20 cellular contexts compared by ENCODE assay signal in the genomic region with DNA sequence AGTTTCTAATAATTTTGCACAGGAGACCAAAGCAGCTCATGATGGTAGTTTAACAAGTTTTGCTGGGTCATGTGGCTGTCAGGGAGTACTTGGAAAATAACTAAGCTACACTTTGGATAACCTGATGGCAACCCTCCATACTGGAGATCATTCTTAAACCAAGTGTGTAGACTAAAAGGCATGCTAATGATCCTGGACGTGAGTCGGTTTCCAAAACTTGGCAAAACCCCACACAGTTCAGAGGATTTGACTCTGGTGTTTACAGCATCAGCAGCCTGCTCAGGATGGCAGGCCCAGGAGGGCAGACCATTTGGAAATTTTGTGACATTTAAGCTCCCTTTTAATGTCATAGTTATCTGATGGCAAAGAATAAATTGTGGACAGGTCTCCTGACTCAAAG.
A peak's percentile ranks its signal among the peaks of the same experiment; 100 is the strongest.
DNase-seq lines count a peak whose midpoint lies in the region; ATAC-seq and TF ChIP-seq lines count a peak whose summit lies in the region.
"Had no signal": no experiment of that assay in that cellular context is flagged by ENCODE, and none has a peak within 500 bp of the region (broad histone marks: within the 10 kb centered on the region; RNA-seq: fewer than 3 reads in every experiment).

No MANE protein-coding gene starts in this region.

- H3K9ac ChIP-seq in IMR-90 (ENCODE audit: low read depth, low read length) (no peak overlapping the region), mesendoderm (ENCODE audit: low read length) (no peak overlapping the region)
- H3K9ac ChIP-seq: BLaER1 had no signal

- H3K4me3 ChIP-seq in IMR-90 (ENCODE audit: insufficient read depth, low read depth, low read length) (no peak overlapping the region), mesendoderm (ENCODE audit: low read length) (no peak overlapping the region), tibial artery (no peak overlapping the region)
- H3K4me3 ChIP-seq: BLaER1, GM23338 had no signal

- H3K14ac ChIP-seq in IMR-90 (replicated peaks; ENCODE audit: low read depth, low read length) = 0 out of 2 replicates have a peak overlapping the region, but pooled peaks have one; percentile 3

- H3K4me1 ChIP-seq in IMR-90 (ENCODE audit: control insufficient read depth, insufficient read depth, low read length) (peaks cover 10% of the 10 kb centered on the region), mesendoderm (ENCODE audit: control insufficient read depth, low read depth, low read length) (peaks cover 2% of the 10 kb centered on the region), tibial artery (peaks cover 0 to 15% (median 0%) of the 10 kb centered on the region in 4 donors)
- H3K4me1 ChIP-seq: BLaER1 had no signal

- peak overlapping the region; percentile 9; the same call in 1 of the 2 replicates for H2BK120ac ChIP-seq in IMR-90 (ENCODE audit: low read depth, low read length)
- H2BK120ac ChIP-seq in mesendoderm (ENCODE audit: low read depth, low read length) = no peak overlapping the region

- H3K9me3 ChIP-seq in IMR-90 (ENCODE audit: control insufficient read depth, insufficient read depth, low read length) (no peaks in the 10 kb centered on the region), tibial artery (no peaks in the 10 kb centered on the region)
- H3K9me3 ChIP-seq: BLaER1 had no signal

- H3K56ac ChIP-seq in IMR-90 (ENCODE audit: extremely low read depth, insufficient read depth, low read length) (no peak overlapping the region), mesendoderm (ENCODE audit: low read length) (no peak overlapping the region)

- no peak for TF ChIP-seq RAD21 in IMR-90 (IDR thresholded peaks at IDR 0.05; ENCODE audit: low read length)

- peaks cover 9% of the 10 kb centered on the region for H3K9me1 ChIP-seq in IMR-90 (ENCODE audit: insufficient read depth, low read length)

- H3K79me2 ChIP-seq in mesendoderm (ENCODE audit: control insufficient read depth, insufficient read depth, low read length) = no peaks in the 10 kb centered on the region

- no peak overlapping the region for H2AK9ac ChIP-seq in IMR-90 (replicated peaks; ENCODE audit: low read depth, low read length, poor library complexity)

- H4K20me1 ChIP-seq in IMR-90 (ENCODE audit: insufficient read depth, low read length) = no peaks in the 10 kb centered on the region
- H4K20me1 ChIP-seq: BLaER1 had no signal

- H4K5ac ChIP-seq in IMR-90 (ENCODE audit: low read depth, low read length) (no peak overlapping the region), mesendoderm (ENCODE audit: low read length) (no peak overlapping the region)

- DNase-seq in EH (ENCODE audit: low read depth) (peak; percentile 11), IMR-90 (peak; percentile 35), astrocyte of the hippocampus (ENCODE audit: low read depth, low spot score) (peak; percentile 49), mesendoderm (no peak), tibial artery (no peak)
- DNase-seq: ACHN; Calu3; CD8-positive, alpha-beta T cell; DMS79 treated with DMSO at 0.1 percent for 48 hours; EL; H7; HFFc6; Kasumi-1; KG1 had no signal

- in situ Hi-C loops in IMR-90 (cut with MboI; ENCODE audit: low sequenced_read_pairs) = no loop called here

- H3K4ac ChIP-seq in IMR-90 (ENCODE audit: low read depth, low read length) = no peak overlapping the region
- no peak overlapping the region for H3K4ac ChIP-seq in mesendoderm (ENCODE audit: low read depth, low read length)

- dilution Hi-C loops in IMR-90 (cut with HindIII; ENCODE audit: low sequenced_read_pairs, unreplicated experiment) = no loop called here

- WGBS in IMR-90 (ENCODE audit: extremely low coverage in 2 of 2, insufficient read length in 1 of 2), 2 experiments = no CpG with 5 or more reads among the region's 2 CpGs
- no CpG with 5 or more reads among the region's 2 CpGs for WGBS in mesendoderm (ENCODE audit: extremely low coverage, insufficient coverage, low lambda C conversion rate)

- no peak overlapping the region for H2AFZ ChIP-seq in IMR-90 (replicated peaks; ENCODE audit: low read length, poor library complexity)
- H2AFZ ChIP-seq: GM23338 had no signal

- H2BK20ac ChIP-seq in IMR-90 (ENCODE audit: low read depth, low read length) = peak overlapping the region; percentile 40; the same call in 1 of the 2 replicates

- no peak overlapping the region for H4K8ac ChIP-seq in IMR-90 (ENCODE audit: low read depth in 2 of 2, low read length in 2 of 2)
- H4K8ac ChIP-seq in mesendoderm (ENCODE audit: low read depth, low read length) = no peak overlapping the region

- H3K18ac ChIP-seq in IMR-90 (ENCODE audit: low read depth, low read length) (no peak overlapping the region), mesendoderm (ENCODE audit: low read length) (peak overlapping the region; percentile 41)

- TF ChIP-seq CTCF in IMR-90 (conservative IDR thresholded peaks at IDR 0.05; ENCODE audit: low read depth, low read length) = no peak
- TF ChIP-seq CTCF in tibial artery (IDR thresholded peaks at IDR 0.05) = no peak

- ATAC-seq in IMR-90 (ENCODE audit: low read depth) (no peak), GM21717 (IDR thresholded peaks at IDR 0.05; ENCODE audit: unreplicated experiment) (no peak), HG02588 (IDR thresholded peaks at IDR 0.05; ENCODE audit: unreplicated experiment) (no peak)
- ATAC-seq: CD8-positive, alpha-beta T cell; GM23338; HCT116; HepG2 had no signal

- H3K23ac ChIP-seq in IMR-90 (ENCODE audit: low read depth, low read length) (no peak overlapping the region), mesendoderm (ENCODE audit: low read length) (no peak overlapping the region)

- no peak overlapping the region for H2BK5ac ChIP-seq in IMR-90 (ENCODE audit: low read depth, low read length, poor library complexity, severe bottlenecking)
- H2BK5ac ChIP-seq in mesendoderm (ENCODE audit: low read length) = no peak overlapping the region

- no TSS peak for BruUV-seq in IMR-90 (replicated peaks; lab: Mats Ljungman, UMichigan)

- CTCF ChIA-PET in IMR-90 (lab: Yijun Ruan, JAX) = no interaction called here

- no peak overlapping the region for H2AK5ac ChIP-seq in IMR-90 (ENCODE audit: low read depth, low read length)
- no peak overlapping the region for H2AK5ac ChIP-seq in mesendoderm (ENCODE audit: low read length)

- H3K4me2 ChIP-seq in IMR-90 (ENCODE audit: low read depth, low read length) (no peak overlapping the region), mesendoderm (ENCODE audit: low read length) (no peak overlapping the region)
- H3K4me2 ChIP-seq: BLaER1, GM23338 had no signal

- TF ChIP-seq POLR2A in IMR-90 (IDR thresholded peaks at IDR 0.05; ENCODE audit: low read depth, low read length) = no peak

- H2BK15ac ChIP-seq in IMR-90 (ENCODE audit: low read depth, low read length) = no peak overlapping the region
- peak overlapping the region; percentile 60 for H2BK15ac ChIP-seq in mesendoderm (replicated peaks; ENCODE audit: low read depth)

- no peaks in the 10 kb centered on the region for H3K36me3 ChIP-seq in IMR-90 (ENCODE audit: control insufficient read depth, insufficient read depth, low read length)
- H3K36me3 ChIP-seq in mesendoderm (ENCODE audit: control insufficient read depth, insufficient read depth, low read length) = no peaks in the 10 kb centered on the region
- H3K36me3 ChIP-seq in tibial artery = no peaks in the 10 kb centered on the region
- H3K36me3 ChIP-seq: BLaER1 had no signal

- no peak overlapping the region; the same call in 1 of the 2 replicates for H4K91ac ChIP-seq in IMR-90 (ENCODE audit: insufficient read depth, low read depth, low read length)

- H3K27ac ChIP-seq in IMR-90 (ENCODE audit: insufficient read depth, low read length) (no peak overlapping the region), mesendoderm (ENCODE audit: low read depth, low read length) (no peak overlapping the region), tibial artery (no peak overlapping the region)
- H3K27ac ChIP-seq: BLaER1 had no signal

- H3K79me1 ChIP-seq in IMR-90 (ENCODE audit: low read depth in 1 of 2, low read length in 2 of 2) (0 out of 4 replicates have a peak, but pooled peaks cover 0 to 3% of the 10 kb centered on the region in 2 experiments), mesendoderm (ENCODE audit: low read length) (no peaks in the 10 kb centered on the region)

- no peaks in the 10 kb centered on the region for H3K27me3 ChIP-seq in IMR-90 (ENCODE audit: control insufficient read depth, insufficient read depth, low read length)
- H3K27me3 ChIP-seq in mesendoderm (ENCODE audit: insufficient read depth, low read length, poor library complexity) = no peaks in the 10 kb centered on the region
- H3K27me3 ChIP-seq in tibial artery = no peaks in the 10 kb centered on the region
- H3K27me3 ChIP-seq: BLaER1 had no signal

- POLR2A ChIA-PET in IMR-90 (lab: Charles Lee; ENCODE audit: unreplicated experiment) = no interaction called here

- intact Hi-C loops in IMR-90 (cut with micrococcal nuclease) (no loop called here), tibial artery (cut with DNase I; ENCODE audit: low total_unique reads) (no loop called here)

TF ChIP-seq in IMR-90, 13 proteins besides CTCF, POLR2A, EP300 and RAD21:
- TF ChIP-seq, protein P1, sequence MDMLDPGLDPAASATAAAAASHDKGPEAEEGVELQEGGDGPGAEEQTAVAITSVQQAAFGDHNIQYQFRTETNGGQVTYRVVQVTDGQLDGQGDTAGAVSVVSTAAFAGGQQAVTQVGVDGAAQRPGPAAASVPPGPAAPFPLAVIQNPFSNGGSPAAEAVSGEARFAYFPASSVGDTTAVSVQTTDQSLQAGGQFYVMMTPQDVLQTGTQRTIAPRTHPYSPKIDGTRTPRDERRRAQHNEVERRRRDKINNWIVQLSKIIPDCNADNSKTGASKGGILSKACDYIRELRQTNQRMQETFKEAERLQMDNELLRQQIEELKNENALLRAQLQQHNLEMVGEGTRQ (IDR thresholded peaks at IDR 0.05; ENCODE audit: low read depth, low read length) = no peak
- TF ChIP-seq RFX5 (IDR thresholded peaks at IDR 0.05; ENCODE audit: low read depth, low read length) = no peak
TF ChIP-seq in IMR-90: peak in this region for 0.

Comparison
In these comparisons a context has a peak if more than half of its experiments do, and no peak if none do; other contexts are left out.
1. DNase-seq: peak in EH (single experiment), IMR-90 (single experiment) and astrocyte of the hippocampus (single experiment); none in mesendoderm (single experiment) and tibial artery (0 of 2).